In the genomic region with DNA sequence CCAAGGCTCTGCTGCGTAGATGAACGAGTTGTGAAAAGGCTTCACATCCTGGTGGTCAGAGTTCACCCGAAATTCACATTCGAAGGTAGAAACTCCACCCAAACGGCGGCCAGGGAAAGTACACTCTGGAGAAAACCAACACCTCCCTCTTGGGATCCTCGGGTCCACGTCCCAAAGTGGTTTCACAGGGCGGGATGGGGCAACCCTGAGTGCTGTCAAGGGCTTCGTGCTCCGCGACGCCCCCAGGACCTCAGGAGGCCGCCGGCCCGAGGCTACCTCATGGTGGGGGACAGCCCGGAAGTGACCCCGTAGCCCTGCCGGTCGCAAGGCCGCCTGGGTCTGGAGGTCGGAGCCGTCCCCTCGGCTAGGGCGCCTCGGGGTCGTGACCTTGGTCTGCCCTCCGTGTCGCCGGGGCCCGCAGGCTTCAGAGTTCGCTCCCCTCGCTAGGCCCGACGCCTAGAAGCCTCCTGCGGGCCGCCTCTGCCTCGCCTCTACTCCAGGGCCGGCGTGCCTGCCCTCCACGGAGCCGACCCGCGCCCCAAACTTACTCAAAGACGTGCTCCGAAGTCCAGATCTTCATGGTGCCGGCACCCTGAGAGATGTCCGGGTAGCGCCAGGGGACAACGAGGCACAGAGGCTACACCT, we compare ENCODE assay signal across 1 cellular context.
TF ChIP-seq lines count a peak whose summit lies in the region.

A gene (minus strand): TSS at position 636 of the 645 bp plus-strand sequence. CDS start 56 bp downstream, at position 580.

TF ChIP-seq in HepG2, 621 proteins besides CTCF, POLR2A, EP300 and RAD21 (continued from another document and continues in another):
- TF ChIP-seq, protein P1, sequence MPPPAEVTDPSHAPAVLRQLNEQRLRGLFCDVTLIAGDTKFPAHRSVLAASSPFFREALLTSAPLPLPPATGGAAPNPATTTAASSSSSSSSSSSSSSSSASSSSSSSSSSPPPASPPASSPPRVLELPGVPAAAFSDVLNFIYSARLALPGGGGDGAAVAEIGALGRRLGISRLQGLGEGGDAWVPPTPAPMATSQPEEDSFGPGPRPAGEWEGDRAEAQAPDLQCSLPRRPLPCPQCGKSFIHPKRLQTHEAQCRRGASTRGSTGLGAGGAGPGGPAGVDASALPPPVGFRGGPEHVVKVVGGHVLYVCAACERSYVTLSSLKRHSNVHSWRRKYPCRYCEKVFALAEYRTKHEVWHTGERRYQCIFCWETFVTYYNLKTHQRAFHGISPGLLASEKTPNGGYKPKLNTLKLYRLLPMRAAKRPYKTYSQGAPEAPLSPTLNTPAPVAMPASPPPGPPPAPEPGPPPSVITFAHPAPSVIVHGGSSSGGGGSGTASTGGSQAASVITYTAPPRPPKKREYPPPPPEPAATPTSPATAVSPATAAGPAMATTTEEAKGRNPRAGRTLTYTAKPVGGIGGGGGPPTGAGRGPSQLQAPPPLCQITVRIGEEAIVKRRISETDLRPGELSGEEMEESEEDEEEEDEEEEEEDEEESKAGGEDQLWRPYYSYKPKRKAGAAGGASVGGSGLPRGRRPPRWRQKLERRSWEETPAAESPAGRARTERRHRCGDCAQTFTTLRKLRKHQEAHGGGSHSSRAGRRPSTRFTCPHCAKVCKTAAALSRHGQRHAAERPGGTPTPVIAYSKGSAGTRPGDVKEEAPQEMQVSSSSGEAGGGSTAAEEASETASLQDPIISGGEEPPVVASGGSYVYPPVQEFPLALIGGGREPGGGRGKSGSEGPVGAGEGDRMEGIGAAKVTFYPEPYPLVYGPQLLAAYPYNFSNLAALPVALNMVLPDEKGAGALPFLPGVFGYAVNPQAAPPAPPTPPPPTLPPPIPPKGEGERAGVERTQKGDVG (CRISPR knock-in tag; IDR thresholded peaks at IDR 0.05; ENCODE audit: borderline replicate concordance), result no peak
- TF ChIP-seq EEA1 (CRISPR knock-in tag; IDR thresholded peaks at IDR 0.05; ENCODE audit: borderline replicate concordance) (peak; percentile 74; the same call in 1 of the 2 replicates), TARDBP (CRISPR knock-in tag; IDR thresholded peaks at IDR 0.05) (no peak), MXI1 (IDR thresholded peaks at IDR 0.05; ENCODE audit: borderline replicate concordance, low read depth, low read length) (no peak), SRSF4 (IDR thresholded peaks at IDR 0.05; ENCODE audit: low read depth, low read length, poor library complexity, severe bottlenecking) (no peak), CENPX (CRISPR knock-in tag; IDR thresholded peaks at IDR 0.05) (no peak), SMARCC2 (IDR thresholded peaks at IDR 0.05) (no peak), ZKSCAN8 (CRISPR knock-in tag; IDR thresholded peaks at IDR 0.05; ENCODE audit: borderline replicate concordance) (no peak), CENPT (CRISPR knock-in tag; IDR thresholded peaks at IDR 0.05; ENCODE audit: low read depth) (peak; percentile 72; the same call in 1 of the 2 replicates), AHR (CRISPR knock-in tag; IDR thresholded peaks at IDR 0.05) (no peak), BORCS8-MEF2B (CRISPR knock-in tag; IDR thresholded peaks at IDR 0.05) (peak; percentile 68; the same call in 1 of the 2 replicates), TBL1XR1 (IDR thresholded peaks at IDR 0.05; ENCODE audit: borderline replicate concordance, low read length, partially characterized antibody) (no peak), KLF6 (CRISPR knock-in tag; IDR thresholded peaks at IDR 0.05) (peak; percentile 75; the same call in 1 of the 2 replicates), HOXA3 (CRISPR knock-in tag; IDR thresholded peaks at IDR 0.05) (peak; percentile 57; the same call in 1 of the 2 replicates), ATF7 (IDR thresholded peaks at IDR 0.05) (no peak), ATF7 (CRISPR knock-in tag; IDR thresholded peaks at IDR 0.05) (peak; percentile 61; the same call in 1 of the 2 replicates), ZNF7 (CRISPR knock-in tag; IDR thresholded peaks at IDR 0.05) (no peak), TBX3 (IDR thresholded peaks at IDR 0.05; ENCODE audit: borderline replicate concordance) (no peak), HNRNPH1 (optimal IDR thresholded peaks at IDR 0.05; ENCODE audit: low read depth, low read length) (no peak), ZNF550 (CRISPR knock-in tag; IDR thresholded peaks at IDR 0.05; ENCODE audit: borderline replicate concordance) (no peak), PCBP2 (optimal IDR thresholded peaks at IDR 0.05; ENCODE audit: low read depth, low read length, poor library complexity, severe bottlenecking) (no peak), NCOA5 (CRISPR knock-in tag; IDR thresholded peaks at IDR 0.05) (no peak), SYNCRIP (IDR thresholded peaks at IDR 0.05; ENCODE audit: insufficient read depth, low read depth, low read length) (no peak), NFYB (CRISPR knock-in tag; IDR thresholded peaks at IDR 0.05) (no peak), SRY (CRISPR knock-in tag; IDR thresholded peaks at IDR 0.05) (peak; percentile 95), AKAP8 (CRISPR knock-in tag; IDR thresholded peaks at IDR 0.05) (no peak), ZNF547 (CRISPR knock-in tag; IDR thresholded peaks at IDR 0.05) (peak; percentile 86), ATRX (CRISPR knock-in tag; IDR thresholded peaks at IDR 0.05; ENCODE audit: borderline replicate concordance) (no peak), ZNF17 (CRISPR knock-in tag; IDR thresholded peaks at IDR 0.05) (no peak), CEBPG (CRISPR knock-in tag; IDR thresholded peaks at IDR 0.05) (no peak), NKX3-1 (CRISPR knock-in tag; IDR thresholded peaks at IDR 0.05) (no peak; the same call in 1 of the 2 replicates), ZBTB7B (CRISPR knock-in tag; IDR thresholded peaks at IDR 0.05) (peak; percentile 73; the same call in 1 of the 2 replicates), ZNF790 (CRISPR knock-in tag; IDR thresholded peaks at IDR 0.05; ENCODE audit: borderline replicate concordance) (0 out of 2 replicates have a peak, but pooled peaks have one; percentile 25), WIZ (CRISPR knock-in tag; IDR thresholded peaks at IDR 0.05) (no peak), SP1 (IDR thresholded peaks at IDR 0.05) (no peak), SP1 (CRISPR knock-in tag; IDR thresholded peaks at IDR 0.05) (no peak; the same call in 1 of the 2 replicates), REXO4 (CRISPR knock-in tag; IDR thresholded peaks at IDR 0.05; ENCODE audit: borderline replicate concordance) (no peak)
- TF ChIP-seq, protein P2, sequence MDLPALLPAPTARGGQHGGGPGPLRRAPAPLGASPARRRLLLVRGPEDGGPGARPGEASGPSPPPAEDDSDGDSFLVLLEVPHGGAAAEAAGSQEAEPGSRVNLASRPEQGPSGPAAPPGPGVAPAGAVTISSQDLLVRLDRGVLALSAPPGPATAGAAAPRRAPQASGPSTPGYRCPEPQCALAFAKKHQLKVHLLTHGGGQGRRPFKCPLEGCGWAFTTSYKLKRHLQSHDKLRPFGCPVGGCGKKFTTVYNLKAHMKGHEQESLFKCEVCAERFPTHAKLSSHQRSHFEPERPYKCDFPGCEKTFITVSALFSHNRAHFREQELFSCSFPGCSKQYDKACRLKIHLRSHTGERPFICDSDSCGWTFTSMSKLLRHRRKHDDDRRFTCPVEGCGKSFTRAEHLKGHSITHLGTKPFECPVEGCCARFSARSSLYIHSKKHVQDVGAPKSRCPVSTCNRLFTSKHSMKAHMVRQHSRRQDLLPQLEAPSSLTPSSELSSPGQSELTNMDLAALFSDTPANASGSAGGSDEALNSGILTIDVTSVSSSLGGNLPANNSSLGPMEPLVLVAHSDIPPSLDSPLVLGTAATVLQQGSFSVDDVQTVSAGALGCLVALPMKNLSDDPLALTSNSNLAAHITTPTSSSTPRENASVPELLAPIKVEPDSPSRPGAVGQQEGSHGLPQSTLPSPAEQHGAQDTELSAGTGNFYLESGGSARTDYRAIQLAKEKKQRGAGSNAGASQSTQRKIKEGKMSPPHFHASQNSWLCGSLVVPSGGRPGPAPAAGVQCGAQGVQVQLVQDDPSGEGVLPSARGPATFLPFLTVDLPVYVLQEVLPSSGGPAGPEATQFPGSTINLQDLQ (CRISPR knock-in tag; IDR thresholded peaks at IDR 0.05), result peak; percentile 91
- TF ChIP-seq, protein P3, sequence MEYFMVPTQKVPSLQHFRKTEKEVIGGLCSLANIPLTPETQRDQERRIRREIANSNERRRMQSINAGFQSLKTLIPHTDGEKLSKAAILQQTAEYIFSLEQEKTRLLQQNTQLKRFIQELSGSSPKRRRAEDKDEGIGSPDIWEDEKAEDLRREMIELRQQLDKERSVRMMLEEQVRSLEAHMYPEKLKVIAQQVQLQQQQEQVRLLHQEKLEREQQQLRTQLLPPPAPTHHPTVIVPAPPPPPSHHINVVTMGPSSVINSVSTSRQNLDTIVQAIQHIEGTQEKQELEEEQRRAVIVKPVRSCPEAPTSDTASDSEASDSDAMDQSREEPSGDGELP (IDR thresholded peaks at IDR 0.05; ENCODE audit: borderline replicate concordance, low read depth), result no peak
- TF ChIP-seq, protein P4, sequence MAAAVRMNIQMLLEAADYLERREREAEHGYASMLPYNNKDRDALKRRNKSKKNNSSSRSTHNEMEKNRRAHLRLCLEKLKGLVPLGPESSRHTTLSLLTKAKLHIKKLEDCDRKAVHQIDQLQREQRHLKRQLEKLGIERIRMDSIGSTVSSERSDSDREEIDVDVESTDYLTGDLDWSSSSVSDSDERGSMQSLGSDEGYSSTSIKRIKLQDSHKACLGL (CRISPR knock-in tag; IDR thresholded peaks at IDR 0.05), result peak; percentile 51
- TF ChIP-seq, protein P5, sequence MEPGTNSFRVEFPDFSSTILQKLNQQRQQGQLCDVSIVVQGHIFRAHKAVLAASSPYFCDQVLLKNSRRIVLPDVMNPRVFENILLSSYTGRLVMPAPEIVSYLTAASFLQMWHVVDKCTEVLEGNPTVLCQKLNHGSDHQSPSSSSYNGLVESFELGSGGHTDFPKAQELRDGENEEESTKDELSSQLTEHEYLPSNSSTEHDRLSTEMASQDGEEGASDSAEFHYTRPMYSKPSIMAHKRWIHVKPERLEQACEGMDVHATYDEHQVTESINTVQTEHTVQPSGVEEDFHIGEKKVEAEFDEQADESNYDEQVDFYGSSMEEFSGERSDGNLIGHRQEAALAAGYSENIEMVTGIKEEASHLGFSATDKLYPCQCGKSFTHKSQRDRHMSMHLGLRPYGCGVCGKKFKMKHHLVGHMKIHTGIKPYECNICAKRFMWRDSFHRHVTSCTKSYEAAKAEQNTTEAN (CRISPR knock-in tag; conservative IDR thresholded peaks at IDR 0.05), result peak; percentile 66; the same call in 1 of the 2 replicates
- TF ChIP-seq, protein P6, sequence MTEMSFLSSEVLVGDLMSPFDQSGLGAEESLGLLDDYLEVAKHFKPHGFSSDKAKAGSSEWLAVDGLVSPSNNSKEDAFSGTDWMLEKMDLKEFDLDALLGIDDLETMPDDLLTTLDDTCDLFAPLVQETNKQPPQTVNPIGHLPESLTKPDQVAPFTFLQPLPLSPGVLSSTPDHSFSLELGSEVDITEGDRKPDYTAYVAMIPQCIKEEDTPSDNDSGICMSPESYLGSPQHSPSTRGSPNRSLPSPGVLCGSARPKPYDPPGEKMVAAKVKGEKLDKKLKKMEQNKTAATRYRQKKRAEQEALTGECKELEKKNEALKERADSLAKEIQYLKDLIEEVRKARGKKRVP (CRISPR knock-in tag; IDR thresholded peaks at IDR 0.05), result no peak
- TF ChIP-seq, protein P7, sequence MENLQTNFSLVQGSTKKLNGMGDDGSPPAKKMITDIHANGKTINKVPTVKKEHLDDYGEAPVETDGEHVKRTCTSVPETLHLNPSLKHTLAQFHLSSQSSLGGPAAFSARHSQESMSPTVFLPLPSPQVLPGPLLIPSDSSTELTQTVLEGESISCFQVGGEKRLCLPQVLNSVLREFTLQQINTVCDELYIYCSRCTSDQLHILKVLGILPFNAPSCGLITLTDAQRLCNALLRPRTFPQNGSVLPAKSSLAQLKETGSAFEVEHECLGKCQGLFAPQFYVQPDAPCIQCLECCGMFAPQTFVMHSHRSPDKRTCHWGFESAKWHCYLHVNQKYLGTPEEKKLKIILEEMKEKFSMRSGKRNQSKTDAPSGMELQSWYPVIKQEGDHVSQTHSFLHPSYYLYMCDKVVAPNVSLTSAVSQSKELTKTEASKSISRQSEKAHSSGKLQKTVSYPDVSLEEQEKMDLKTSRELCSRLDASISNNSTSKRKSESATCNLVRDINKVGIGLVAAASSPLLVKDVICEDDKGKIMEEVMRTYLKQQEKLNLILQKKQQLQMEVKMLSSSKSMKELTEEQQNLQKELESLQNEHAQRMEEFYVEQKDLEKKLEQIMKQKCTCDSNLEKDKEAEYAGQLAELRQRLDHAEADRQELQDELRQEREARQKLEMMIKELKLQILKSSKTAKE (CRISPR knock-in tag; IDR thresholded peaks at IDR 0.05; ENCODE audit: borderline replicate concordance), result no peak
- TF ChIP-seq, protein P8, sequence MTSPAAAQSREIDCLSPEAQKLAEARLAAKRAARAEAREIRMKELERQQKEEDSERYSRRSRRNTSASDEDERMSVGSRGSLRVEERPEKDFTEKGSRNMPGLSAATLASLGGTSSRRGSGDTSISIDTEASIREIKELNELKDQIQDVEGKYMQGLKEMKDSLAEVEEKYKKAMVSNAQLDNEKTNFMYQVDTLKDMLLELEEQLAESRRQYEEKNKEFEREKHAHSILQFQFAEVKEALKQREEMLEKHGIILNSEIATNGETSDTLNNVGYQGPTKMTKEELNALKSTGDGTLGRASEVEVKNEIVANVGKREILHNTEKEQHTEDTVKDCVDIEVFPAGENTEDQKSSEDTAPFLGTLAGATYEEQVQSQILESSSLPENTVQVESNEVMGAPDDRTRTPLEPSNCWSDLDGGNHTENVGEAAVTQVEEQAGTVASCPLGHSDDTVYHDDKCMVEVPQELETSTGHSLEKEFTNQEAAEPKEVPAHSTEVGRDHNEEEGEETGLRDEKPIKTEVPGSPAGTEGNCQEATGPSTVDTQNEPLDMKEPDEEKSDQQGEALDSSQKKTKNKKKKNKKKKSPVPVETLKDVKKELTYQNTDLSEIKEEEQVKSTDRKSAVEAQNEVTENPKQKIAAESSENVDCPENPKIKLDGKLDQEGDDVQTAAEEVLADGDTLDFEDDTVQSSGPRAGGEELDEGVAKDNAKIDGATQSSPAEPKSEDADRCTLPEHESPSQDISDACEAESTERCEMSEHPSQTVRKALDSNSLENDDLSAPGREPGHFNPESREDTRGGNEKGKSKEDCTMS (CRISPR knock-in tag; conservative IDR thresholded peaks at IDR 0.05), result no peak
- TF ChIP-seq, protein P9, sequence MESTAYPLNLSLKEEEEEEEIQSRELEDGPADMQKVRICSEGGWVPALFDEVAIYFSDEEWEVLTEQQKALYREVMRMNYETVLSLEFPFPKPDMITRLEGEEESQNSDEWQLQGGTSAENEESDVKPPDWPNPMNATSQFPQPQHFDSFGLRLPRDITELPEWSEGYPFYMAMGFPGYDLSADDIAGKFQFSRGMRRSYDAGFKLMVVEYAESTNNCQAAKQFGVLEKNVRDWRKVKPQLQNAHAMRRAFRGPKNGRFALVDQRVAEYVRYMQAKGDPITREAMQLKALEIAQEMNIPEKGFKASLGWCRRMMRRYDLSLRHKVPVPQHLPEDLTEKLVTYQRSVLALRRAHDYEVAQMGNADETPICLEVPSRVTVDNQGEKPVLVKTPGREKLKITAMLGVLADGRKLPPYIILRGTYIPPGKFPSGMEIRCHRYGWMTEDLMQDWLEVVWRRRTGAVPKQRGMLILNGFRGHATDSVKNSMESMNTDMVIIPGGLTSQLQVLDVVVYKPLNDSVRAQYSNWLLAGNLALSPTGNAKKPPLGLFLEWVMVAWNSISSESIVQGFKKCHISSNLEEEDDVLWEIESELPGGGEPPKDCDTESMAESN (CRISPR knock-in tag; conservative IDR thresholded peaks at IDR 0.05), result peak; percentile 96
